In genomic region chr17:7931709-7932482, GRCh38 we compare ENCODE assay signal across 1 cellular context.
TF ChIP-seq lines count a peak whose summit lies in the region.

Gene CNTROB, plus strand, starts transcription at chr17:7932206. Its CDS starts 874 bp downstream, at chr17:7933080.
Gene TRAPPC1, minus strand, starts transcription at chr17:7931946. Its CDS starts 117 bp downstream, at chr17:7931829.

TF ChIP-seq in K562, 482 proteins besides CTCF, POLR2A, EP300 and RAD21 (continued from another document and continues in another):
- no peak for TF ChIP-seq BRF2 (IDR thresholded peaks at IDR 0.05; ENCODE audit: borderline replicate concordance, insufficient read depth, insufficient read length)
- TF ChIP-seq ZNF41 (CRISPR knock-in tag; conservative IDR thresholded peaks at IDR 0.05): no peak
- peak; percentile 23 for TF ChIP-seq KDM5B (IDR thresholded peaks at IDR 0.05; ENCODE audit: insufficient replicate concordance, low read depth, low read length)
- no peak for TF ChIP-seq MAFF (IDR thresholded peaks at IDR 0.05; ENCODE audit: low read length)
- no peak for TF ChIP-seq ZNF766 (CRISPR knock-in tag; conservative IDR thresholded peaks at IDR 0.05)
- TF ChIP-seq NFXL1 (CRISPR knock-in tag; IDR thresholded peaks at IDR 0.05): no peak
- TF ChIP-seq ZNF324 (CRISPR knock-in tag; IDR thresholded peaks at IDR 0.05): no peak
- TF ChIP-seq CREB5 (CRISPR knock-in tag; IDR thresholded peaks at IDR 0.05): peak; percentile 80; the same call in 1 of the 2 replicates
- peak; percentile 89 for TF ChIP-seq POLR2B (IDR thresholded peaks at IDR 0.05; ENCODE audit: low read depth, partially characterized antibody)
- TF ChIP-seq FOXJ2 (tag; IDR thresholded peaks at IDR 0.05): no peak
- TF ChIP-seq ZNF217 (CRISPR knock-in tag; IDR thresholded peaks at IDR 0.05): no peak
- TF ChIP-seq C11orf30 (IDR thresholded peaks at IDR 0.05; ENCODE audit: low read depth): no peak
- no peak for TF ChIP-seq SFPQ (IDR thresholded peaks at IDR 0.05; ENCODE audit: low read depth, low read length)
- peak; percentile 97 to 98 for TF ChIP-seq NRF1 (conservative IDR thresholded peaks at IDR 0.05 in 1 of 2, IDR thresholded peaks at IDR 0.05 in 1 of 2)
- TF ChIP-seq TAF1 (IDR thresholded peaks at IDR 0.05; ENCODE audit: control insufficient read depth, extremely low read depth, insufficient read depth, low read length, severe bottlenecking): peak; percentile 2
- TF ChIP-seq HDAC3 (IDR thresholded peaks at IDR 0.05; ENCODE audit: borderline replicate concordance, partially characterized antibody): no peak
- no peak for TF ChIP-seq ZNF583 (CRISPR knock-in tag; IDR thresholded peaks at IDR 0.05)
- TF ChIP-seq NR3C1 (CRISPR knock-in tag; IDR thresholded peaks at IDR 0.05): no peak
- TF ChIP-seq SIX5 (IDR thresholded peaks at IDR 0.05; ENCODE audit: borderline replicate concordance in 1 of 2, insufficient read depth in 1 of 2, low read depth in 1 of 2, low read length in 2 of 2): no peak
- no peak for TF ChIP-seq CBFA2T3 (IDR thresholded peaks at IDR 0.05)
- no peak for TF ChIP-seq ZNF23 (CRISPR knock-in tag; IDR thresholded peaks at IDR 0.05)
- no peak for TF ChIP-seq ZNF143 (CRISPR knock-in tag; IDR thresholded peaks at IDR 0.05)
- TF ChIP-seq RB1 (IDR thresholded peaks at IDR 0.05; ENCODE audit: low read depth): no peak
- TF ChIP-seq ZFX (CRISPR knock-in tag; IDR thresholded peaks at IDR 0.05): peak; percentile 26
- no peak for TF ChIP-seq THAP7 (CRISPR knock-in tag; IDR thresholded peaks at IDR 0.05)
- TF ChIP-seq PRMT5 (CRISPR knock-in tag; IDR thresholded peaks at IDR 0.05): no peak
- no peak for TF ChIP-seq ZNF277 (CRISPR knock-in tag; IDR thresholded peaks at IDR 0.05; ENCODE audit: borderline replicate concordance)
- TF ChIP-seq CXXC5 (CRISPR knock-in tag; IDR thresholded peaks at IDR 0.05): peak; percentile 52
- TF ChIP-seq E2F3 (CRISPR knock-in tag; IDR thresholded peaks at IDR 0.05): no peak
- no peak for TF ChIP-seq ZNF592 (IDR thresholded peaks at IDR 0.05)
- no peak for TF ChIP-seq ARHGAP35 (IDR thresholded peaks at IDR 0.05; ENCODE audit: partially characterized antibody)
- TF ChIP-seq ATF7 (IDR thresholded peaks at IDR 0.05): peak; percentile 100
- 0 out of 2 replicates have a peak, but pooled peaks have one; percentile 42 for TF ChIP-seq ETV5 (CRISPR knock-in tag; IDR thresholded peaks at IDR 0.05; ENCODE audit: low read depth)
- peak; percentile 94 for TF ChIP-seq GABPA (tag; conservative IDR thresholded peaks at IDR 0.05; ENCODE audit: low read depth)
- peak; percentile 94 for TF ChIP-seq PKNOX1 (IDR thresholded peaks at IDR 0.05)
- TF ChIP-seq ZEB2 (IDR thresholded peaks at IDR 0.05): no peak
- TF ChIP-seq ERF (CRISPR knock-in tag; IDR thresholded peaks at IDR 0.05): no peak
- TF ChIP-seq SPI1 (IDR thresholded peaks at IDR 0.05; ENCODE audit: borderline replicate concordance, low read depth, low read length): no peak
- TF ChIP-seq HDAC2 (IDR thresholded peaks at IDR 0.05): peak; percentile 30; the same call in 1 of the 2 replicates
- TF ChIP-seq NFRKB (IDR thresholded peaks at IDR 0.05; ENCODE audit: low read depth): peak; percentile 88; the same call in 1 of the 2 replicates
- no peak for TF ChIP-seq IFI16 (CRISPR knock-in tag; IDR thresholded peaks at IDR 0.05)
- TF ChIP-seq ELF1 (tag; IDR thresholded peaks at IDR 0.05): peak; percentile 84
- TF ChIP-seq SRSF9 (IDR thresholded peaks at IDR 0.05; ENCODE audit: borderline replicate concordance, low read depth, low read length): no peak
- no peak for TF ChIP-seq TRIM24 (IDR thresholded peaks at IDR 0.05)
- TF ChIP-seq ZNF639 (CRISPR knock-in tag; conservative IDR thresholded peaks at IDR 0.05 in 1 of 2, IDR thresholded peaks at IDR 0.05 in 1 of 2): no peak
- TF ChIP-seq ZNF518B (CRISPR knock-in tag; IDR thresholded peaks at IDR 0.05): no peak
- TF ChIP-seq PML (IDR thresholded peaks at IDR 0.05; ENCODE audit: low read length): peak; percentile 34; the same call in 1 of the 2 replicates
- TF ChIP-seq BRF1 (IDR thresholded peaks at IDR 0.05; ENCODE audit: borderline replicate concordance, extremely low read depth, insufficient read length): no peak
- TF ChIP-seq RNF219 (CRISPR knock-in tag; IDR thresholded peaks at IDR 0.05): no peak
